In the genomic region with DNA sequence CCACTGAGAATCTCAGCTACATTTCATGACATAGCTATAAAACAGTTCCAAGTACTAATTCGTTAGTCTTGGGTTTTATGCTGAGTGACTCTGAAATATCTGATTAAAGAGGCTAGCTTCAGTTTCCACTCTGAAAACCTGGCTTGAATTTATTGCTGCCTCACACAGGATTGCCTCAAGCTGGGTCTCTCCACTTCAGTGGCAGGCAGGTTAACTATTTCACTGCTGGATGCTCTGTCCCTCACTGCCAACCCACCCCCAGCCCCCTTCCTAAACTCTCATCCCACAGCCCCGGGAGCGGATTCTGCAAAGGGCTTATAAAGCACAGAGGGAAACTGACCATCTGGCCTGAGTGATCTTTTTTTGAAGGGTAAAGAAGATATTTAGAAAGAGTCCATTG, we compare ENCODE assay signal across 2 cellular contexts.
TF ChIP-seq lines count a peak whose summit lies in the region.

No MANE protein-coding gene starts in this region.

TF ChIP-seq in SK-N-SH, 30 proteins besides CTCF, POLR2A, EP300 and RAD21 (continued from another document):
- TF ChIP-seq, protein P1, sequence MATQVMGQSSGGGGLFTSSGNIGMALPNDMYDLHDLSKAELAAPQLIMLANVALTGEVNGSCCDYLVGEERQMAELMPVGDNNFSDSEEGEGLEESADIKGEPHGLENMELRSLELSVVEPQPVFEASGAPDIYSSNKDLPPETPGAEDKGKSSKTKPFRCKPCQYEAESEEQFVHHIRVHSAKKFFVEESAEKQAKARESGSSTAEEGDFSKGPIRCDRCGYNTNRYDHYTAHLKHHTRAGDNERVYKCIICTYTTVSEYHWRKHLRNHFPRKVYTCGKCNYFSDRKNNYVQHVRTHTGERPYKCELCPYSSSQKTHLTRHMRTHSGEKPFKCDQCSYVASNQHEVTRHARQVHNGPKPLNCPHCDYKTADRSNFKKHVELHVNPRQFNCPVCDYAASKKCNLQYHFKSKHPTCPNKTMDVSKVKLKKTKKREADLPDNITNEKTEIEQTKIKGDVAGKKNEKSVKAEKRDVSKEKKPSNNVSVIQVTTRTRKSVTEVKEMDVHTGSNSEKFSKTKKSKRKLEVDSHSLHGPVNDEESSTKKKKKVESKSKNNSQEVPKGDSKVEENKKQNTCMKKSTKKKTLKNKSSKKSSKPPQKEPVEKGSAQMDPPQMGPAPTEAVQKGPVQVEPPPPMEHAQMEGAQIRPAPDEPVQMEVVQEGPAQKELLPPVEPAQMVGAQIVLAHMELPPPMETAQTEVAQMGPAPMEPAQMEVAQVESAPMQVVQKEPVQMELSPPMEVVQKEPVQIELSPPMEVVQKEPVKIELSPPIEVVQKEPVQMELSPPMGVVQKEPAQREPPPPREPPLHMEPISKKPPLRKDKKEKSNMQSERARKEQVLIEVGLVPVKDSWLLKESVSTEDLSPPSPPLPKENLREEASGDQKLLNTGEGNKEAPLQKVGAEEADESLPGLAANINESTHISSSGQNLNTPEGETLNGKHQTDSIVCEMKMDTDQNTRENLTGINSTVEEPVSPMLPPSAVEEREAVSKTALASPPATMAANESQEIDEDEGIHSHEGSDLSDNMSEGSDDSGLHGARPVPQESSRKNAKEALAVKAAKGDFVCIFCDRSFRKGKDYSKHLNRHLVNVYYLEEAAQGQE (IDR thresholded peaks at IDR 0.05; ENCODE audit: low read depth, low read length), result no peak
- TF ChIP-seq MEF2A (IDR thresholded peaks at IDR 0.05; ENCODE audit: borderline replicate concordance, low read depth) (no peak), CHD2 (IDR thresholded peaks at IDR 0.05; ENCODE audit: low read length, partially characterized antibody) (no peak), FOXJ3 (CRISPR knock-in tag; IDR thresholded peaks at IDR 0.05) (no peak), RCOR1 (IDR thresholded peaks at IDR 0.05; ENCODE audit: low read length) (no peak), RFX5 (IDR thresholded peaks at IDR 0.05; ENCODE audit: low read length) (no peak), GABPA (IDR thresholded peaks at IDR 0.05; ENCODE audit: low read depth) (no peak)
- TF ChIP-seq, protein P2, sequence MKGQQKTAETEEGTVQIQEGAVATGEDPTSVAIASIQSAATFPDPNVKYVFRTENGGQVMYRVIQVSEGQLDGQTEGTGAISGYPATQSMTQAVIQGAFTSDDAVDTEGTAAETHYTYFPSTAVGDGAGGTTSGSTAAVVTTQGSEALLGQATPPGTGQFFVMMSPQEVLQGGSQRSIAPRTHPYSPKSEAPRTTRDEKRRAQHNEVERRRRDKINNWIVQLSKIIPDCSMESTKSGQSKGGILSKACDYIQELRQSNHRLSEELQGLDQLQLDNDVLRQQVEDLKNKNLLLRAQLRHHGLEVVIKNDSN (IDR thresholded peaks at IDR 0.05; ENCODE audit: borderline replicate concordance, low read depth), result no peak
- TF ChIP-seq, protein P3, sequence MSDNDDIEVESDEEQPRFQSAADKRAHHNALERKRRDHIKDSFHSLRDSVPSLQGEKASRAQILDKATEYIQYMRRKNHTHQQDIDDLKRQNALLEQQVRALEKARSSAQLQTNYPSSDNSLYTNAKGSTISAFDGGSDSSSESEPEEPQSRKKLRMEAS (IDR thresholded peaks at IDR 0.05; ENCODE audit: low read depth), result no peak
- TF ChIP-seq, protein P4, sequence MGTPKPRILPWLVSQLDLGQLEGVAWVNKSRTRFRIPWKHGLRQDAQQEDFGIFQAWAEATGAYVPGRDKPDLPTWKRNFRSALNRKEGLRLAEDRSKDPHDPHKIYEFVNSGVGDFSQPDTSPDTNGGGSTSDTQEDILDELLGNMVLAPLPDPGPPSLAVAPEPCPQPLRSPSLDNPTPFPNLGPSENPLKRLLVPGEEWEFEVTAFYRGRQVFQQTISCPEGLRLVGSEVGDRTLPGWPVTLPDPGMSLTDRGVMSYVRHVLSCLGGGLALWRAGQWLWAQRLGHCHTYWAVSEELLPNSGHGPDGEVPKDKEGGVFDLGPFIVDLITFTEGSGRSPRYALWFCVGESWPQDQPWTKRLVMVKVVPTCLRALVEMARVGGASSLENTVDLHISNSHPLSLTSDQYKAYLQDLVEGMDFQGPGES (IDR thresholded peaks at IDR 0.05; ENCODE audit: low read depth, low read length), result no peak
- TF ChIP-seq, protein P5, sequence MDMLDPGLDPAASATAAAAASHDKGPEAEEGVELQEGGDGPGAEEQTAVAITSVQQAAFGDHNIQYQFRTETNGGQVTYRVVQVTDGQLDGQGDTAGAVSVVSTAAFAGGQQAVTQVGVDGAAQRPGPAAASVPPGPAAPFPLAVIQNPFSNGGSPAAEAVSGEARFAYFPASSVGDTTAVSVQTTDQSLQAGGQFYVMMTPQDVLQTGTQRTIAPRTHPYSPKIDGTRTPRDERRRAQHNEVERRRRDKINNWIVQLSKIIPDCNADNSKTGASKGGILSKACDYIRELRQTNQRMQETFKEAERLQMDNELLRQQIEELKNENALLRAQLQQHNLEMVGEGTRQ (IDR thresholded peaks at IDR 0.05; ENCODE audit: borderline replicate concordance, low read depth, low read length), result no peak

TF ChIP-seq in SK-N-SH treated with all-trans-retinoic acid at 6 μM for 48 hours, 23 proteins besides CTCF, POLR2A, EP300 and RAD21 (continued from another document):
- TF ChIP-seq, protein P6, sequence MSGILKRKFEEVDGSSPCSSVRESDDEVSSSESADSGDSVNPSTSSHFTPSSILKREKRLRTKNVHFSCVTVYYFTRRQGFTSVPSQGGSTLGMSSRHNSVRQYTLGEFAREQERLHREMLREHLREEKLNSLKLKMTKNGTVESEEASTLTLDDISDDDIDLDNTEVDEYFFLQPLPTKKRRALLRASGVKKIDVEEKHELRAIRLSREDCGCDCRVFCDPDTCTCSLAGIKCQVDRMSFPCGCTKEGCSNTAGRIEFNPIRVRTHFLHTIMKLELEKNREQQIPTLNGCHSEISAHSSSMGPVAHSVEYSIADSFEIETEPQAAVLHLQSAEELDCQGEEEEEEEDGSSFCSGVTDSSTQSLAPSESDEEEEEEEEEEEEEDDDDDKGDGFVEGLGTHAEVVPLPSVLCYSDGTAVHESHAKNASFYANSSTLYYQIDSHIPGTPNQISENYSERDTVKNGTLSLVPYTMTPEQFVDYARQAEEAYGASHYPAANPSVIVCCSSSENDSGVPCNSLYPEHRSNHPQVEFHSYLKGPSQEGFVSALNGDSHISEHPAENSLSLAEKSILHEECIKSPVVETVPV (CRISPR knock-in tag; IDR thresholded peaks at IDR 0.05), result no peak
- TF ChIP-seq GLIS3 (CRISPR knock-in tag; IDR thresholded peaks at IDR 0.05), result no peak
- no peak for TF ChIP-seq CSDC2 (CRISPR knock-in tag; IDR thresholded peaks at IDR 0.05)
- TF ChIP-seq, protein P7, sequence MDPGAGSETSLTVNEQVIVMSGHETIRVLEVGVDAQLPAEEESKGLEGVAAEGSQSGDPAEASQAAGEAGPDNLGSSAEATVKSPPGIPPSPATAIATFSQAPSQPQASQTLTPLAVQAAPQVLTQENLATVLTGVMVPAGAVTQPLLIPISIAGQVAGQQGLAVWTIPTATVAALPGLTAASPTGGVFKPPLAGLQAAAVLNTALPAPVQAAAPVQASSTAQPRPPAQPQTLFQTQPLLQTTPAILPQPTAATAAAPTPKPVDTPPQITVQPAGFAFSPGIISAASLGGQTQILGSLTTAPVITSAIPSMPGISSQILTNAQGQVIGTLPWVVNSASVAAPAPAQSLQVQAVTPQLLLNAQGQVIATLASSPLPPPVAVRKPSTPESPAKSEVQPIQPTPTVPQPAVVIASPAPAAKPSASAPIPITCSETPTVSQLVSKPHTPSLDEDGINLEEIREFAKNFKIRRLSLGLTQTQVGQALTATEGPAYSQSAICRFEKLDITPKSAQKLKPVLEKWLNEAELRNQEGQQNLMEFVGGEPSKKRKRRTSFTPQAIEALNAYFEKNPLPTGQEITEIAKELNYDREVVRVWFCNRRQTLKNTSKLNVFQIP (CRISPR knock-in tag; IDR thresholded peaks at IDR 0.05; ENCODE audit: borderline replicate concordance, low read depth), result no peak
- TF ChIP-seq ZNF8 (CRISPR knock-in tag; IDR thresholded peaks at IDR 0.05), result no peak
